ENCODE assay signal across 2 cellular contexts in genomic region chr5:42989198-42989597, GRCh38.
TF ChIP-seq lines count a peak whose summit lies in the region.

No MANE protein-coding gene starts in this region.

TF ChIP-seq in GM12878, 131 proteins besides CTCF, POLR2A, EP300 and RAD21:
- no peak for TF ChIP-seq CEBPZ (IDR thresholded peaks at IDR 0.05; ENCODE audit: low read depth, low read length)
- no peak for TF ChIP-seq HDGF (IDR thresholded peaks at IDR 0.05)
- TF ChIP-seq NFXL1 (IDR thresholded peaks at IDR 0.05; ENCODE audit: borderline replicate concordance) = no peak
- TF ChIP-seq SKIL (IDR thresholded peaks at IDR 0.05; ENCODE audit: low read depth, poor library complexity, severe bottlenecking) = no peak
- TF ChIP-seq NR2F1 (conservative IDR thresholded peaks at IDR 0.05) = no peak
- TF ChIP-seq NFIC (IDR thresholded peaks at IDR 0.05; ENCODE audit: low read depth, low read length) = no peak
- TF ChIP-seq HDAC2 (IDR thresholded peaks at IDR 0.05) = no peak
- no peak for TF ChIP-seq ATF3 (IDR thresholded peaks at IDR 0.05; ENCODE audit: borderline replicate concordance, extremely low read depth, low read depth, low read length)
- no peak for TF ChIP-seq ATF7 (IDR thresholded peaks at IDR 0.05; ENCODE audit: low read depth)
- TF ChIP-seq RUNX3 (IDR thresholded peaks at IDR 0.05; ENCODE audit: low read length) = no peak
- no peak for TF ChIP-seq MXI1 (IDR thresholded peaks at IDR 0.05; ENCODE audit: low read depth, low read length)
- no peak for TF ChIP-seq SMAD1 (IDR thresholded peaks at IDR 0.05; ENCODE audit: low read depth, partially characterized antibody)
- no peak for TF ChIP-seq SREBF1 (IDR thresholded peaks at IDR 0.05; ENCODE audit: low read length)
- TF ChIP-seq EED (IDR thresholded peaks at IDR 0.05; ENCODE audit: low read depth) = no peak
- no peak for TF ChIP-seq BCL3 (IDR thresholded peaks at IDR 0.05; ENCODE audit: borderline replicate concordance, insufficient read depth, low read depth, low read length, poor library complexity, severe bottlenecking)
- no peak for TF ChIP-seq CBX5 (IDR thresholded peaks at IDR 0.05; ENCODE audit: low read depth)
- no peak for TF ChIP-seq YY1 (IDR thresholded peaks at IDR 0.05; ENCODE audit: low read depth, low read length)
- no peak for TF ChIP-seq SRF (IDR thresholded peaks at IDR 0.05; ENCODE audit: low read depth in 2 of 2, low read length in 2 of 2)
- TF ChIP-seq ZBTB11 (CRISPR knock-in tag; IDR thresholded peaks at IDR 0.05) = no peak
TF ChIP-seq in GM12878: peak in this region for 0.

TF ChIP-seq in SK-N-SH, 30 proteins besides CTCF, POLR2A, EP300 and RAD21:
- no peak for TF ChIP-seq TAF1 (IDR thresholded peaks at IDR 0.05; ENCODE audit: borderline replicate concordance, low read depth, low read length)
- TF ChIP-seq MEF2A (IDR thresholded peaks at IDR 0.05; ENCODE audit: borderline replicate concordance, low read depth) = no peak
- TF ChIP-seq NRF1 (IDR thresholded peaks at IDR 0.05; ENCODE audit: low read depth, low read length) = no peak
